In the genomic region with DNA sequence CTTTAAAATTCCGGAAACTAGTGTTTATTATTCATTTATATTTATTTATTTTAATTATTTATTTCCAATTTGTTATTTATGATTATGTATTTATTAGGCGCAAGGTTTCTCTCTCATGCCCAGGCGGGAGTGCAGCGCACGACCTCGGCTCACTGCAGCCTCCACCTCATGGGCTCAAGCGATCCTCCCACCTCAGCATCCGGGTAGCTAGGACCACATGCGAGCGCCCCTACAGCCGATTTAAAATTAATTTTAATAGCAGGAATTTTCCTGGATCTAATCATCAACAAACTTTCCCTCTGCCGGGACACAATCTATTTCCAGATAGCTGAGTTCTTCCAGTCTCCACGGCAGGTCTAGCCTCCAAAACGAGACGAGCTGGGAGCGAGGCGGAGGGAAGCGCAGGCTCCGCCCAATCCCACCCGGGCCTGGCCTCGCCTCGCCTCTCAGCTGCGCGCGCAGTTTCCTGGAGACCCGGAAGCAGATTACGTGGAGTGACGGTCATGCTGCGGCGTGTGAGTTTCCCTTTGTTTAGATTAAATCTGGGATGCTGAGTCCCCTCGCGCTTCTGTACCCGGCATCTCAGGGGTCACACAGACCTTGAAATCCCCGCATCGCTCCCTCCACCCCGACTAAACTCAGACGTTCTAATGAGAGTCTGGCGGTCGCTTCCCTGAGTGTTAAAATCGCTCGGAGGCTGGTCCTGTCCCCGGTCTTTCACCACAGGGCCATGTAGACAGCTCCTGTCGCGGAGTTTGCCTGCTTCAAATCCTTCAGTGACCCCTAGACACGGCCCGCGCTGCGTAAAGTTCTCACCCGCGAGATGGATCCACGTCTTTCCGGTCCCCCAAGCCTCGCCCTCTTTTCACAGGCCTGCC, we compare ENCODE assay signal across 9 cellular contexts. TPM values are rescaled to one million over a fixed set of nuclear protein-coding genes. Genes with fewer than 3 reads are reported as not detected.
DNase-seq lines count a peak whose midpoint lies in the region; ATAC-seq lines count a peak whose summit lies in the region.
"Had no signal": no experiment of that assay in that cellular context is flagged by ENCODE, and none has a peak within 500 bp of the region (broad histone marks: within the 10 kb centered on the region; RNA-seq: fewer than 3 reads in every experiment).

A gene (plus strand): TSS at position 461 of the 878 bp plus-strand sequence. CDS start 43 bp downstream, at position 504.

- peak; percentile 93 to 95 for ATAC-seq in CD4-positive, CD25-positive, alpha-beta regulatory T cell (ENCODE audit: low read depth in 2 of 2)
- ATAC-seq in GM21825 (IDR thresholded peaks at IDR 0.05; ENCODE audit: unreplicated experiment) (peak; percentile 86), GM18502 (IDR thresholded peaks at IDR 0.05; ENCODE audit: poor library complexity, unreplicated experiment) (no peak)
- ATAC-seq in effector memory CD8-positive, alpha-beta T cell (replicated peaks) = peak; percentile 93

- H3K27me3 ChIP-seq in CD4-positive, CD25-positive, alpha-beta regulatory T cell (ENCODE audit: control insufficient read depth, insufficient read depth, low read length) = no peaks in the 10 kb centered on the region

- H3K27ac Mint-ChIP-seq in CD4-positive, CD25-positive, alpha-beta regulatory T cell = peak within 1 kb of the TSS; percentile 97 to 98 (median 98)
- peak within 1 kb of the TSS; percentile 96 to 100 for H3K27ac Mint-ChIP-seq in effector memory CD8-positive, alpha-beta T cell

- H3K27me3 Mint-ChIP-seq in CD4-positive, CD25-positive, alpha-beta regulatory T cell = peaks cover 4% of the 10 kb centered on the region
- no peaks in the 10 kb centered on the region for H3K27me3 Mint-ChIP-seq in effector memory CD8-positive, alpha-beta T cell

- H3K4me3 ChIP-seq in CD4-positive, CD25-positive, alpha-beta regulatory T cell (ENCODE audit: low read depth, low read length) = peak within 1 kb of the TSS; percentile 84

- peaks cover 14% of the 10 kb centered on the region for H3K36me3 ChIP-seq in CD4-positive, CD25-positive, alpha-beta regulatory T cell (ENCODE audit: control insufficient read depth, insufficient read depth, low read length)

- peaks cover 0 to 18% (median 9%) of the 10 kb centered on the region in 4 donors for H3K4me1 Mint-ChIP-seq in CD4-positive, CD25-positive, alpha-beta regulatory T cell
- H3K4me1 Mint-ChIP-seq in effector memory CD8-positive, alpha-beta T cell (ENCODE audit: low read depth in 2 of 2) = peaks cover 8 to 9% of the 10 kb centered on the region in 2 donors

- H3K27ac ChIP-seq in CD4-positive, CD25-positive, alpha-beta regulatory T cell (ENCODE audit: insufficient read depth, low read length, poor library complexity, severe bottlenecking) = peak within 1 kb of the TSS; percentile 96
- H3K27ac ChIP-seq: KMS-11 had no signal

- H3K4me1 ChIP-seq in CD4-positive, CD25-positive, alpha-beta regulatory T cell (ENCODE audit: control insufficient read depth, insufficient read depth, low read length, poor library complexity, severe bottlenecking) = peaks cover 7% of the 10 kb centered on the region

- peaks cover 39% of the 10 kb centered on the region for H3K36me3 Mint-ChIP-seq in CD4-positive, CD25-positive, alpha-beta regulatory T cell
- H3K36me3 Mint-ChIP-seq in effector memory CD8-positive, alpha-beta T cell (ENCODE audit: insufficient read depth) = peaks cover 29% of the 10 kb centered on the region

- peaks cover 0 to 63% (median 42%) of the 10 kb centered on the region in 7 donors for H3K9me3 Mint-ChIP-seq in CD4-positive, CD25-positive, alpha-beta regulatory T cell
- H3K9me3 Mint-ChIP-seq in effector memory CD8-positive, alpha-beta T cell = peaks cover 6 to 13% of the 10 kb centered on the region in 2 donors

- peak within 1 kb of the TSS; percentile 93 to 98 (median 94) for H3K4me3 Mint-ChIP-seq in CD4-positive, CD25-positive, alpha-beta regulatory T cell
- H3K4me3 Mint-ChIP-seq in effector memory CD8-positive, alpha-beta T cell = peak within 1 kb of the TSS; percentile 90 to 97

- DNase-seq in CD4-positive, CD25-positive, alpha-beta regulatory T cell = peak; percentile 74 to 91 (median 86)
- peak; percentile 75 for DNase-seq in NCI-H226
- DNase-seq in activated CD8-positive, alpha-beta memory T cell treated with anti-CD3 and anti-CD28 coated beads for 48 hours (ENCODE audit: low read depth in 2 of 3, low spot score in 2 of 3) = peak; percentile 70 to 90 (median 77)
- DNase-seq in effector memory CD8-positive, alpha-beta T cell = peak; percentile 86 to 90 (median 86)
- peak; percentile 96 for DNase-seq in medulla oblongata (ENCODE audit: extremely low spot score)
- DNase-seq in stimulated activated CD4-positive, alpha-beta T cell treated with anti-CD3 and anti-CD28 coated beads, TNF-alpha, amount 100 ng/mL, for 24 hours (ENCODE audit: low read depth in 3 of 3) = peak; percentile 88 to 89 (median 88)

- H3K9me3 ChIP-seq in CD4-positive, CD25-positive, alpha-beta regulatory T cell (ENCODE audit: control insufficient read depth in 2 of 2, low read length in 2 of 2) = peaks cover 41 to 81% of the 10 kb centered on the region in 2 experiments

RNA-seq across cellular contexts. Expression of the gene that starts here (rescaled TPM):
- 17.9 TPM for total RNA-seq in CD4-positive, CD25-positive, alpha-beta regulatory T cell
- 10 to 100 TPM; 26.4 to 34.3 (median 28.1) TPM for polyA plus RNA-seq in CD4-positive, CD25-positive, alpha-beta regulatory T cell
